Comparison of ENCODE assay signal across 27 cellular contexts in the genomic region with DNA sequence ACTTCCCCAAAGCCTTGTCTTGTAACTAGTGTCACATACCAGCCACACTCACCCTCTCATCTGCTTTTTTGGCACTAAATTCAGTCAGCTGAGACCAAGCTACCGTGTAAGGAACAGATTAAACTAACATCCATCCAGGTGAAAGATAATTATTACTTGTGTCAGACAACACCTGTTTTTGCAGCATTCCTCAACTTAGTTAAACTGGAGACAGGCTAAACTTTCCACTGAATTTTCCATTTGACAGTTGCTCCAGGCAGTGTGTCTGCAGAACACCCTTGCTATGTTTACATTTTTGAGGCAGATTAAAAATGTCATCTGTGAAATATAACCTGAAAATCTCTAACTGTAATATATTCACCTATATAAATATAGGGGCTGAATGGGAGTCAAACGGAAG.
"Had no signal": no experiment of that assay in that cellular context is flagged by ENCODE, and none has a peak within 500 bp of the region (broad histone marks: within the 10 kb centered on the region; RNA-seq: fewer than 3 reads in every experiment).

No MANE protein-coding gene starts in this region.

- H3K36me3 Mint-ChIP-seq: activated CD4-positive, alpha-beta memory T cell treated with anti-CD3 and anti-CD28 coated beads for 36 hours; activated naive CD8-positive, alpha-beta T cell treated with anti-CD3 and anti-CD28 coated beads, Interleukin-2, amount 10 ng/mL, durations not matched to agents 7 days and 5 days; T-cell had no signal

- DNase-seq: activated CD4-positive, alpha-beta memory T cell treated with anti-CD3 and anti-CD28 coated beads for 36 hours; activated CD4-positive, alpha-beta T cell treated with anti-CD3 and anti-CD28 coated beads, Interleukin-2, amount 10 ng/mL, durations not matched to agents 7 days and 5 days; activated CD4-positive, CD25-positive, alpha-beta regulatory T cell; activated CD8-positive, alpha-beta memory T cell treated with anti-CD3 and anti-CD28 coated beads for 24 hours; activated gamma-delta T cell; activated naive CD4-positive, alpha-beta T cell treated with anti-CD3 and anti-CD28 coated beads for 36 hours; activated naive CD8-positive, alpha-beta T cell treated with anti-CD3 and anti-CD28 coated beads, Interleukin-2, amount 10 ng/mL, durations not matched to agents 7 days and 5 days; activated T-cell treated with anti-CD3 and anti-CD28 coated beads, Interleukin-2, amount 50 U/mL, for 48 hours; adrenal gland; anterior cingulate cortex; caudate nucleus; Karpas-422; MM.1S; NCI-H146; NCI-H187 treated with DMSO at 0.1 percent for 48 hours; NCI-H2081 treated with DMSO at 0.1 percent for 48 hours; NCI-H446; NCI-H524; NCI-H748 treated with DMSO at 0.1 percent for 48 hours; RPMI8226; T-cell; T-helper 2 cell; T1000 had no signal

- H3K27ac Mint-ChIP-seq: activated CD4-positive, alpha-beta memory T cell treated with anti-CD3 and anti-CD28 coated beads for 36 hours; activated CD4-positive, alpha-beta T cell treated with anti-CD3 and anti-CD28 coated beads, Interleukin-2, amount 10 ng/mL, durations not matched to agents 7 days and 5 days; activated naive CD4-positive, alpha-beta T cell treated with anti-CD3 and anti-CD28 coated beads for 36 hours; activated naive CD8-positive, alpha-beta T cell treated with anti-CD3 and anti-CD28 coated beads, Interleukin-2, amount 10 ng/mL, durations not matched to agents 7 days and 5 days; activated T-helper 17 cell treated with anti-CD3 and anti-CD28 coated beads, Interleukin-2, amount 50 U/mL, for 72 hours; T-cell had no signal

- H3K4me3 ChIP-seq: adrenal gland, breast epithelium, SK-N-MC had no signal

- H3K27me3 ChIP-seq: adrenal gland, breast epithelium had no signal

- H3K9me3 ChIP-seq: adrenal gland, breast epithelium had no signal

- H3K27ac ChIP-seq: adrenal gland, SK-N-MC, VCaP had no signal

- H3K36me3 ChIP-seq: adrenal gland, breast epithelium had no signal

- H3K4me1 ChIP-seq: adrenal gland, breast epithelium had no signal

- H3K9me3 Mint-ChIP-seq: activated CD4-positive, alpha-beta memory T cell treated with anti-CD3 and anti-CD28 coated beads for 36 hours; activated CD4-positive, alpha-beta T cell treated with anti-CD3 and anti-CD28 coated beads, Interleukin-2, amount 10 ng/mL, durations not matched to agents 7 days and 5 days; activated naive CD4-positive, alpha-beta T cell treated with anti-CD3 and anti-CD28 coated beads for 36 hours; activated T-helper 17 cell treated with anti-CD3 and anti-CD28 coated beads, Interleukin-2, amount 50 U/mL, for 72 hours; T-cell had no signal

- H3K4me3 Mint-ChIP-seq: activated CD4-positive, alpha-beta memory T cell treated with anti-CD3 and anti-CD28 coated beads for 36 hours; activated CD4-positive, alpha-beta T cell treated with anti-CD3 and anti-CD28 coated beads, Interleukin-2, amount 10 ng/mL, durations not matched to agents 7 days and 5 days; activated naive CD4-positive, alpha-beta T cell treated with anti-CD3 and anti-CD28 coated beads for 36 hours; activated naive CD8-positive, alpha-beta T cell treated with anti-CD3 and anti-CD28 coated beads, Interleukin-2, amount 10 ng/mL, durations not matched to agents 7 days and 5 days; activated T-helper 17 cell treated with anti-CD3 and anti-CD28 coated beads, Interleukin-2, amount 50 U/mL, for 72 hours; T-cell had no signal
